11 cellular contexts compared by ENCODE assay signal in genomic region chr17:75486951-75487350, GRCh38.
DNase-seq lines count a peak whose midpoint lies in the region; TF ChIP-seq lines count a peak whose summit lies in the region.
"Had no signal": no experiment of that assay in that cellular context is flagged by ENCODE, and none has a peak within 500 bp of the region (broad histone marks: within the 10 kb centered on the region; RNA-seq: fewer than 3 reads in every experiment).

No MANE protein-coding gene starts in this region.

- TF ChIP-seq POLR2A in NB4 (IDR thresholded peaks at IDR 0.05; ENCODE audit: extremely low read depth, insufficient read length): no peak

- TF ChIP-seq CTCF in NB4 (IDR thresholded peaks at IDR 0.05; ENCODE audit: low read depth, low read length): no peak

- H3K27me3 Mint-ChIP-seq in T-helper 1 cell treated with Interleukin-12 subunit alpha and Interleukin-12 subunit beta and Interleukin-4 antibody, amounts not matched to agents 30 μg/mL and 1 μg/mL, for 36 hours (ENCODE audit: low read depth): no peaks in the 10 kb centered on the region

- H3K27ac ChIP-seq in cingulate gyrus (ENCODE audit: low read depth, low read length) (peak overlapping the region; percentile 15), skin epidermis (peak overlapping the region in 16 of 21 experiments; percentile 18 to 92 (median 70))
- H3K27ac ChIP-seq: 22Rv1 had no signal

- no peaks in the 10 kb centered on the region for H3K9me3 Mint-ChIP-seq in T-helper 1 cell treated with Interleukin-12 subunit alpha and Interleukin-12 subunit beta and Interleukin-4 antibody, amounts not matched to agents 30 μg/mL and 1 μg/mL, for 36 hours

- peaks cover 16% of the 10 kb centered on the region for H3K4me1 Mint-ChIP-seq in T-helper 1 cell treated with Interleukin-12 subunit alpha and Interleukin-12 subunit beta and Interleukin-4 antibody, amounts not matched to agents 30 μg/mL and 1 μg/mL, for 36 hours (ENCODE audit: low read depth)

- H3K4me3 ChIP-seq in NB4 (ENCODE audit: low read depth, low read length) (peak overlapping the region; percentile 49), skin epidermis (no peak overlapping the region)
- H3K4me3 ChIP-seq: gastrocnemius medialis had no signal

- DNase-seq in T-helper 1 cell: no peak
- DNase-seq in NB4 (ENCODE audit: low read depth): no peak
- no peak for DNase-seq in cerebellar nuclear complex (lab: John Stamatoyannopoulos, UW)
- no peak for DNase-seq in stimulated activated CD4-positive, alpha-beta T cell treated with anti-CD3 and anti-CD28 coated beads, Interleukin-4, amount 100 ng/mL, for 1 hour
- DNase-seq in stimulated activated CD4-positive, alpha-beta T cell treated with anti-CD3 and anti-CD28 coated beads, Interleukin-1b, Interleukin-23, amount 100 ng/mL, for 48 hours: no peak
- DNase-seq: cortex of kidney, gastrocnemius medialis had no signal

- H3K4me3 Mint-ChIP-seq in T-helper 1 cell treated with Interleukin-12 subunit alpha and Interleukin-12 subunit beta and Interleukin-4 antibody, amounts not matched to agents 30 μg/mL and 1 μg/mL, for 36 hours: peak overlapping the region; percentile 21

- peak overlapping the region; percentile 90 for H3K27ac Mint-ChIP-seq in T-helper 1 cell treated with Interleukin-12 subunit alpha and Interleukin-12 subunit beta and Interleukin-4 antibody, amounts not matched to agents 30 μg/mL and 1 μg/mL, for 36 hours

- peaks cover 8% of the 10 kb centered on the region for H3K36me3 Mint-ChIP-seq in T-helper 1 cell treated with Interleukin-12 subunit alpha and Interleukin-12 subunit beta and Interleukin-4 antibody, amounts not matched to agents 30 μg/mL and 1 μg/mL, for 36 hours (ENCODE audit: low read depth)
